12 cellular contexts compared by ENCODE assay signal in the genomic region with DNA sequence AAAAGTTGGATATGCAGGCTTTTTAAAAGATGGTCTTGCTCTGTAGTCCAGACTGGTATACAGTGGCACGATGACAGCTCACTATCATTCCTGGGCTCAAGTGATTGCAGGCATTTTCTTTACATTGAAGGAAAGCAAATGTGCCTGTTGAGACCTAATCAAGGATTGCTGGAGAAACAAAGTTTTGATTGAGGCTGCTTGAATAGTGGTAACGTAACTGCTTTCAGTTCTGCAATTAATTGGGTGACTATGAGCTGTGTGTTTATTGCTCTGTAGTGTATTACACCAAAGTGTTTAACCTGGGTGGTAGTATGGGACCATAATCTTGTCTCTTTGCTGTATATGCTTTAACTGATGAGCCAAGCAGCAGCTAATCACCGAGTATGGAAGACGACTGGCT. TPM values are rescaled to one million over a fixed set of nuclear protein-coding genes. Genes with fewer than 3 reads are reported as not detected.
DNase-seq lines count a peak whose midpoint lies in the region; ATAC-seq and TF ChIP-seq lines count a peak whose summit lies in the region.
"Had no signal": no experiment of that assay in that cellular context is flagged by ENCODE, and none has a peak within 500 bp of the region (broad histone marks: within the 10 kb centered on the region; RNA-seq: fewer than 3 reads in every experiment).

No MANE protein-coding gene starts in this region.

- POLR2A ChIA-PET in activated CD8-positive, alpha-beta T cell treated with anti-CD3 and anti-CD28 coated beads, Interleukin-2, amount 10 ng/mL, durations not matched to agents 7 days and 5 days (lab: Charles Lee), result interaction anchor here (1.0 to 1.5 kb wide), 3 partner anchors 29 to 55 kb away, joined by 3 to 8 read pairs (median 3); a partner anchor contains a TSS

- WGBS in aorta, 2 donors, result 71 to 77% methylated on average over 4 of the region's 4 CpGs

- peaks cover 4% of the 10 kb centered on the region for H3K27me3 Mint-ChIP-seq in stimulated activated naive CD8-positive, alpha-beta T cell treated with anti-CD3 and anti-CD28 coated beads, Interleukin-15, Interleukin-2, amounts not matched to agents 100 ng/mL and 50 ng/mL, for 24 hours
- H3K27me3 Mint-ChIP-seq in activated CD8-positive, alpha-beta T cell treated with anti-CD3 and anti-CD28 coated beads, Interleukin-2, amount 10 ng/mL, durations not matched to agents 7 days and 5 days (ENCODE audit: low read depth), result peaks cover 4% of the 10 kb centered on the region

- TF ChIP-seq CTCF in lower lobe of right lung (IDR thresholded peaks at IDR 0.05), result no peak

- no peaks in the 10 kb centered on the region for H3K9me3 Mint-ChIP-seq in stimulated activated naive CD8-positive, alpha-beta T cell treated with anti-CD3 and anti-CD28 coated beads, Interleukin-15, Interleukin-2, amounts not matched to agents 100 ng/mL and 50 ng/mL, for 24 hours
- no peaks in the 10 kb centered on the region for H3K9me3 Mint-ChIP-seq in activated CD8-positive, alpha-beta T cell treated with anti-CD3 and anti-CD28 coated beads, Interleukin-2, amount 10 ng/mL, durations not matched to agents 7 days and 5 days (ENCODE audit: insufficient read depth)

- H3K9me3 ChIP-seq in lower lobe of right lung (no peaks in the 10 kb centered on the region), aorta (ENCODE audit: control insufficient read depth, low read length) (no peaks in the 10 kb centered on the region)
- H3K9me3 ChIP-seq: colonic mucosa had no signal

- no peak for DNase-seq in stimulated activated naive CD8-positive, alpha-beta T cell treated with anti-CD3 and anti-CD28 coated beads, Interleukin-15, Interleukin-2, amounts not matched to agents 100 U/mL and 50 U/mL, for 24 hours
- DNase-seq in activated CD8-positive, alpha-beta T cell treated with anti-CD3 and anti-CD28 coated beads, Interleukin-2, amount 10 ng/mL, durations not matched to agents 7 days and 5 days, result no peak
- no peak for DNase-seq in lower lobe of right lung
- DNase-seq in aorta, result no peak
- DNase-seq in stimulated activated CD4-positive, alpha-beta T cell treated with anti-CD3 and anti-CD28 coated beads, Interleukin-4, amount 100 ng/mL, for 24 hours, result no peak
- DNase-seq in GDM1 (lab: John Stamatoyannopoulos, UW), result no peak
- DNase-seq: activated CD4-positive, alpha-beta T cell treated with anti-CD3 and anti-CD28 coated beads, Interleukin-2, amount 50 U/mL, for 4 hours; colonic mucosa; COR-L47 had no signal

- peaks cover 31% of the 10 kb centered on the region for H3K36me3 Mint-ChIP-seq in stimulated activated naive CD8-positive, alpha-beta T cell treated with anti-CD3 and anti-CD28 coated beads, Interleukin-15, Interleukin-2, amounts not matched to agents 100 ng/mL and 50 ng/mL, for 24 hours (ENCODE audit: low read depth)
- peaks cover 38% of the 10 kb centered on the region for H3K36me3 Mint-ChIP-seq in activated CD8-positive, alpha-beta T cell treated with anti-CD3 and anti-CD28 coated beads, Interleukin-2, amount 10 ng/mL, durations not matched to agents 7 days and 5 days (ENCODE audit: low read depth)

- H3K27ac Mint-ChIP-seq in stimulated activated naive CD8-positive, alpha-beta T cell treated with anti-CD3 and anti-CD28 coated beads, Interleukin-15, Interleukin-2, amounts not matched to agents 100 ng/mL and 50 ng/mL, for 24 hours, result peak overlapping the region; percentile 36
- H3K27ac Mint-ChIP-seq in activated CD8-positive, alpha-beta T cell treated with anti-CD3 and anti-CD28 coated beads, Interleukin-2, amount 10 ng/mL, durations not matched to agents 7 days and 5 days, result no peak overlapping the region

- CTCF ChIA-PET in activated CD8-positive, alpha-beta T cell treated with anti-CD3 and anti-CD28 coated beads, Interleukin-2, amount 10 ng/mL, durations not matched to agents 7 days and 5 days (lab: Charles Lee), result interaction anchor here (1.1 to 5.2 kb wide), 4 partner anchors 19 to 138 kb away, joined by 4 to 33 read pairs (median 6); a partner anchor contains a TSS

- H3K4me1 ChIP-seq in lower lobe of right lung (peaks cover 25% of the 10 kb centered on the region), aorta (ENCODE audit: control insufficient read depth in 1 of 2, insufficient read depth in 2 of 2, low read length in 2 of 2) (peaks cover 0 to 5% of the 10 kb centered on the region in 2 donors)

- ATAC-seq in stimulated activated naive CD8-positive, alpha-beta T cell treated with anti-CD3 and anti-CD28 coated beads, Interleukin-15, Interleukin-2, amounts not matched to agents 100 U/mL and 50 U/mL, for 24 hours, result no peak
- no peak for ATAC-seq in activated CD8-positive, alpha-beta T cell treated with anti-CD3 and anti-CD28 coated beads, Interleukin-2, amount 10 ng/mL, durations not matched to agents 7 days and 5 days
- ATAC-seq in lower lobe of right lung (no peak), aorta (ENCODE audit: low FRiP score) (no peak), GM19035 (IDR thresholded peaks at IDR 0.05; ENCODE audit: unreplicated experiment) (no peak)
- ATAC-seq: sciatic nerve had no signal

- peak overlapping the region; percentile 95 for H3K4me3 Mint-ChIP-seq in stimulated activated naive CD8-positive, alpha-beta T cell treated with anti-CD3 and anti-CD28 coated beads, Interleukin-15, Interleukin-2, amounts not matched to agents 100 ng/mL and 50 ng/mL, for 24 hours
- peak overlapping the region; percentile 97 for H3K4me3 Mint-ChIP-seq in activated CD8-positive, alpha-beta T cell treated with anti-CD3 and anti-CD28 coated beads, Interleukin-2, amount 10 ng/mL, durations not matched to agents 7 days and 5 days

- intact Hi-C loops in lower lobe of right lung (cut with DNase I), result no loop called here
- intact Hi-C loops in aorta (cut with DNase I), result loop anchor here (5.0 kb wide), 2 partner anchors 34 to 54 kb away; a partner anchor contains a TSS

- peaks cover 30% of the 10 kb centered on the region for H3K36me3 ChIP-seq in lower lobe of right lung
- H3K36me3 ChIP-seq in aorta (ENCODE audit: control insufficient read depth in 1 of 2, insufficient read depth in 2 of 2, low read length in 1 of 2), result no peaks in the 10 kb centered on the region

- H3K4me3 ChIP-seq in lower lobe of right lung (peak overlapping the region; percentile 75), aorta (ENCODE audit: low read length in 2 of 2) (no peak overlapping the region)

- H3K27me3 ChIP-seq in lower lobe of right lung (ENCODE audit: low read depth), result no peaks in the 10 kb centered on the region
- peaks cover 0 to 1% of the 10 kb centered on the region in 2 donors for H3K27me3 ChIP-seq in aorta (ENCODE audit: control insufficient read depth in 1 of 2, insufficient read depth in 2 of 2, low read length in 1 of 2)
- H3K27me3 ChIP-seq: colonic mucosa had no signal

- peaks cover 64% of the 10 kb centered on the region for H3K4me1 Mint-ChIP-seq in stimulated activated naive CD8-positive, alpha-beta T cell treated with anti-CD3 and anti-CD28 coated beads, Interleukin-15, Interleukin-2, amounts not matched to agents 100 ng/mL and 50 ng/mL, for 24 hours (ENCODE audit: low read depth)
- peaks cover 49% of the 10 kb centered on the region for H3K4me1 Mint-ChIP-seq in activated CD8-positive, alpha-beta T cell treated with anti-CD3 and anti-CD28 coated beads, Interleukin-2, amount 10 ng/mL, durations not matched to agents 7 days and 5 days (ENCODE audit: low read depth)

- H3K27ac ChIP-seq in lower lobe of right lung (no peak overlapping the region), aorta (ENCODE audit: low read depth in 1 of 2, low read length in 2 of 2) (no peak overlapping the region)
- H3K27ac ChIP-seq: colonic mucosa had no signal

RNA-seq across cellular contexts. Expression of a gene that starts 2.3 kb away (rescaled TPM):
- 1,000 to 10,000 TPM; 1,415 to 1,441 TPM for total RNA-seq in activated CD8-positive, alpha-beta T cell treated with anti-CD3 and anti-CD28 coated beads, Interleukin-2, amount 10 ng/mL, durations not matched to agents 7 days and 5 days
- total RNA-seq in lower lobe of right lung (1,803 TPM), aorta (100 to 1,000 TPM; 809 to 914 TPM)
- polyA plus RNA-seq in aorta, result 1,000 to 10,000 TPM in 1 of 2 donors, 100 to 1,000 TPM in 1; 929 to 1,130 TPM

RNA-seq across cellular contexts. Expression of a gene that starts 29.9 kb away (rescaled TPM):
- 10 to 100 TPM; 28.6 to 36.4 TPM for total RNA-seq in activated CD8-positive, alpha-beta T cell treated with anti-CD3 and anti-CD28 coated beads, Interleukin-2, amount 10 ng/mL, durations not matched to agents 7 days and 5 days
- 17.3 TPM for total RNA-seq in lower lobe of right lung
- 10 to 100 TPM in 1 of 2 donors, 1 to 10 TPM in 1; 9.5 to 24.8 TPM for total RNA-seq in aorta
- polyA plus RNA-seq in aorta, result 10 to 100 TPM; 17.2 to 33.8 TPM

RNA-seq across cellular contexts. Expression of a gene that starts 32.2 kb away (rescaled TPM):
- total RNA-seq in activated CD8-positive, alpha-beta T cell treated with anti-CD3 and anti-CD28 coated beads, Interleukin-2, amount 10 ng/mL, durations not matched to agents 7 days and 5 days, result 100 to 1,000 TPM; 124 to 134 TPM
- 120 TPM for total RNA-seq in lower lobe of right lung
- 10 to 100 TPM; 33.4 to 40.3 TPM for total RNA-seq in aorta
- 10 to 100 TPM in 1 of 2 donors, 1 to 10 TPM in 1; 8.5 to 27.7 TPM for polyA plus RNA-seq in aorta
